ENCODE assay signal across 13 cellular contexts in genomic region chr5:181237758-181238385, GRCh38. TPM values are rescaled to one million over a fixed set of nuclear protein-coding genes. Genes with fewer than 3 reads are reported as not detected.
DNase-seq lines count a peak whose midpoint lies in the region; ATAC-seq, FAIRE-seq and TF ChIP-seq lines count a peak whose summit lies in the region.
"Had no signal": no experiment of that assay in that cellular context is flagged by ENCODE, and none has a peak within 500 bp of the region (broad histone marks: within the 10 kb centered on the region; RNA-seq: fewer than 3 reads in every experiment).

No MANE protein-coding gene starts in this region.

- POLR2A ChIA-PET in activated CD4-positive, alpha-beta memory T cell treated with anti-CD3 and anti-CD28 coated beads, Interleukin-2, amount 10 ng/mL, durations not matched to agents 7 days and 5 days (lab: Charles Lee), result interaction anchor here (30.9 to 31.8 kb wide), 2 partner anchors 1 to 11 kb away, joined by 1091 read pairs; partner anchors contain the start of genes RACK1, TRIM41 and TRIM52
- POLR2A ChIA-PET in endothelial cell of umbilical vein (lab: Charles Lee), result no interaction called here

- no peak overlapping the region for H2AFZ ChIP-seq in endothelial cell of umbilical vein (ENCODE audit: low read depth, low read length)

- peaks cover 94% of the 10 kb centered on the region for H3K36me3 Mint-ChIP-seq in activated CD4-positive, alpha-beta memory T cell treated with anti-CD3 and anti-CD28 coated beads, Interleukin-2, amount 10 ng/mL, durations not matched to agents 7 days and 5 days (ENCODE audit: low read depth)

- H3K4me3 Mint-ChIP-seq in activated CD4-positive, alpha-beta memory T cell treated with anti-CD3 and anti-CD28 coated beads, Interleukin-2, amount 10 ng/mL, durations not matched to agents 7 days and 5 days, result no peak overlapping the region

- intact Hi-C loops in endothelial cell of umbilical vein (cut with micrococcal nuclease), result no loop called here

- no peak overlapping the region for H3K4me3 ChIP-seq in endothelial cell of umbilical vein (replicated peaks in 1 of 3; ENCODE audit: insufficient read depth in 1 of 3, low read depth in 1 of 3, low read length in 3 of 3)

- no peak for DNase-seq in GM12891 (ENCODE audit: insufficient read length, low spot score)
- DNase-seq in activated CD4-positive, alpha-beta memory T cell treated with anti-CD3 and anti-CD28 coated beads, Interleukin-2, amount 10 ng/mL, durations not matched to agents 7 days and 5 days, result no peak
- no peak for DNase-seq in endothelial cell of umbilical vein (ENCODE audit: low read depth, low spot score)
- DNase-seq in HTR-8/SVneo (ENCODE audit: insufficient read length, low spot score), result no peak
- no peak for DNase-seq in kidney glomerular epithelial cell (lab: John Stamatoyannopoulos, UW)
- DNase-seq: activated CD4-positive, alpha-beta T cell treated with anti-CD3 and anti-CD28 coated beads, Interleukin-2, amount 50 U/mL, for 48 hours; DND-41; NCI-H1417 treated with DMSO at 0.1 percent for 48 hours; NCI-H524; stimulated activated CD4-positive, alpha-beta T cell treated with anti-CD3 and anti-CD28 coated beads, Interleukin-1b, Interleukin-23, amount 100 ng/mL, for 48 hours had no signal

- no peak for FAIRE-seq in GM12891 (lab: Jason Lieb, UNC)
- FAIRE-seq in endothelial cell of umbilical vein (lab: Jason Lieb, UNC), result no peak
- no peak for FAIRE-seq in HTR-8/SVneo (lab: Jason Lieb, UNC)

- ATAC-seq in GM21360 (IDR thresholded peaks at IDR 0.05; ENCODE audit: unreplicated experiment) (no peak), GM18519 (IDR thresholded peaks at IDR 0.05; ENCODE audit: low FRiP score, unreplicated experiment) (no peak)

- H3K9ac ChIP-seq in endothelial cell of umbilical vein (replicated peaks; ENCODE audit: extremely low read depth, insufficient read depth, low read length), result no peak overlapping the region

- dilution Hi-C loops in endothelial cell of umbilical vein (cut with MboI; ENCODE audit: extremely low pct_ligation_motif_present, low sequenced_read_pairs), result no loop called here

- H3K27ac ChIP-seq in 22Rv1 (peak overlapping the region; percentile 97; the same call in 1 of the 2 replicates), endothelial cell of umbilical vein (ENCODE audit: insufficient read depth, low read depth, low read length) (no peak overlapping the region)

- H3K79me2 ChIP-seq in endothelial cell of umbilical vein (ENCODE audit: control insufficient read depth, insufficient read depth, low read length), result peaks cover 50% of the 10 kb centered on the region

- H3K9me3 ChIP-seq in endothelial cell of umbilical vein (replicated peaks; ENCODE audit: control insufficient read depth, insufficient read depth, low read length), result no peaks in the 10 kb centered on the region

- H3K9me1 ChIP-seq in endothelial cell of umbilical vein (replicated peaks; ENCODE audit: control insufficient read depth, extremely low read depth, insufficient read depth, low read length), result no peaks in the 10 kb centered on the region

- H3K9me3 Mint-ChIP-seq in activated CD4-positive, alpha-beta memory T cell treated with anti-CD3 and anti-CD28 coated beads, Interleukin-2, amount 10 ng/mL, durations not matched to agents 7 days and 5 days, result no peaks in the 10 kb centered on the region

- BruUV-seq in endothelial cell of umbilical vein (replicated peaks; lab: Mats Ljungman, UMichigan), result no TSS peak

- peaks cover 6% of the 10 kb centered on the region for H4K20me1 ChIP-seq in endothelial cell of umbilical vein (replicated peaks; ENCODE audit: control insufficient read depth, extremely low read depth, insufficient read depth, low read length)

- H3K27me3 ChIP-seq in endothelial cell of umbilical vein (ENCODE audit: control insufficient read depth in 2 of 2, insufficient read depth in 2 of 2, low read length in 2 of 2), result no peaks in the 10 kb centered on the region

- TF ChIP-seq CTCF in 22Rv1 (IDR thresholded peaks at IDR 0.05) (no peak), endothelial cell of umbilical vein (IDR thresholded peaks at IDR 0.05; ENCODE audit: extremely low read depth in 1 of 2, insufficient read depth in 1 of 2, low read depth in 1 of 2, low read length in 2 of 2) (no peak)

- peaks cover 46 to 58% of the 10 kb centered on the region in 2 experiments for H3K36me3 ChIP-seq in endothelial cell of umbilical vein (ENCODE audit: control insufficient read depth in 2 of 2, extremely low read depth in 1 of 2, insufficient read depth in 2 of 2, low read length in 2 of 2)

- no peaks in the 10 kb centered on the region for H3K27me3 Mint-ChIP-seq in activated CD4-positive, alpha-beta memory T cell treated with anti-CD3 and anti-CD28 coated beads, Interleukin-2, amount 10 ng/mL, durations not matched to agents 7 days and 5 days

- H3K27ac Mint-ChIP-seq in activated CD4-positive, alpha-beta memory T cell treated with anti-CD3 and anti-CD28 coated beads, Interleukin-2, amount 10 ng/mL, durations not matched to agents 7 days and 5 days, result peak overlapping the region; percentile 12

- TF ChIP-seq POLR2A in GM12891 (IDR thresholded peaks at IDR 0.05; ENCODE audit: low read depth, low read length) (peak; percentile 11), endothelial cell of umbilical vein (IDR thresholded peaks at IDR 0.05; ENCODE audit: low read depth, low read length) (no peak)

- no peak overlapping the region for H3K4me2 ChIP-seq in endothelial cell of umbilical vein (ENCODE audit: insufficient read depth, low read length)

- H3K4me1 Mint-ChIP-seq in activated CD4-positive, alpha-beta memory T cell treated with anti-CD3 and anti-CD28 coated beads, Interleukin-2, amount 10 ng/mL, durations not matched to agents 7 days and 5 days, result peaks cover 62% of the 10 kb centered on the region

- H3K4me1 ChIP-seq in endothelial cell of umbilical vein (ENCODE audit: control insufficient read depth, extremely low read depth, insufficient read depth, low read length), result peaks cover 18% of the 10 kb centered on the region

- CTCF ChIA-PET in activated CD4-positive, alpha-beta memory T cell treated with anti-CD3 and anti-CD28 coated beads, Interleukin-2, amount 10 ng/mL, durations not matched to agents 7 days and 5 days (lab: Charles Lee), result no interaction called here
- CTCF ChIA-PET in endothelial cell of umbilical vein (lab: Charles Lee), result no interaction called here

TF ChIP-seq in endothelial cell of umbilical vein, 7 proteins besides CTCF, POLR2A, EP300 and RAD21 (continues in another document):
- peak; percentile 19 for TF ChIP-seq POLR2AphosphoS5 (IDR thresholded peaks at IDR 0.05; ENCODE audit: insufficient read depth, low read depth, low read length)

RNA-seq across cellular contexts. Expression of gene RACK1, which starts 5.8 kb away (rescaled TPM):
- 4,085 TPM for polyA plus RNA-seq in GM12891 (2012; ENCODE audit: low read depth, missing spikeins)
- total RNA-seq in activated CD4-positive, alpha-beta memory T cell treated with anti-CD3 and anti-CD28 coated beads, Interleukin-2, amount 10 ng/mL, durations not matched to agents 7 days and 5 days, result 1,000 to 10,000 TPM; 1,749 to 1,772 TPM
- total RNA-seq in endothelial cell of umbilical vein, result 1,910 and 2,029 TPM in 2 replicates
- 5,629 and 5,870 TPM in 2 replicates for polyA plus RNA-seq in endothelial cell of umbilical vein
- polyA plus RNA-seq in endothelial cell of umbilical vein (2011; cell fraction: cytosol; rRNA removed), result 4,930 and 4,995 TPM in 2 replicates
- polyA plus RNA-seq in endothelial cell of umbilical vein (2011; cell fraction: nucleus; rRNA removed), result 1,740 and 2,124 TPM in 2 replicates
- 2,716 and 3,479 TPM in 2 replicates for polyA plus RNA-seq in endothelial cell of umbilical vein (2012)
- 6,064 and 6,714 TPM in 2 replicates for polyA minus RNA-seq in endothelial cell of umbilical vein
- 3,380 TPM for polyA minus RNA-seq in endothelial cell of umbilical vein (2011; cell fraction: cytosol; rRNA and poly(A)+ RNA removed)
- 806 and 884 TPM in 2 replicates for polyA minus RNA-seq in endothelial cell of umbilical vein (2011; cell fraction: nucleus; rRNA and poly(A)+ RNA removed)

RNA-seq across cellular contexts. Expression of gene TRIM41, which starts 14.8 kb away (rescaled TPM):
- polyA plus RNA-seq in GM12891 (2012; ENCODE audit: low read depth, missing spikeins), result 19.7 TPM
- 10 to 100 TPM; 42.4 to 43.7 TPM for total RNA-seq in activated CD4-positive, alpha-beta memory T cell treated with anti-CD3 and anti-CD28 coated beads, Interleukin-2, amount 10 ng/mL, durations not matched to agents 7 days and 5 days
- total RNA-seq in endothelial cell of umbilical vein, result 17.3 and 19.9 TPM in 2 replicates
- 11.2 and 12.8 TPM in 2 replicates for polyA plus RNA-seq in endothelial cell of umbilical vein
- polyA plus RNA-seq in endothelial cell of umbilical vein (2011; cell fraction: cytosol; rRNA removed), result 8.7 and 10.4 TPM in 2 replicates
- 48.8 and 57.0 TPM in 2 replicates for polyA plus RNA-seq in endothelial cell of umbilical vein (2011; cell fraction: nucleus; rRNA removed)
- 13.2 and 13.7 TPM in 2 replicates for polyA plus RNA-seq in endothelial cell of umbilical vein (2012)
- polyA minus RNA-seq in endothelial cell of umbilical vein, result 6.9 and 7.1 TPM in 2 replicates
- 14.7 TPM for polyA minus RNA-seq in endothelial cell of umbilical vein (2011; cell fraction: cytosol; rRNA and poly(A)+ RNA removed)
- polyA minus RNA-seq in endothelial cell of umbilical vein (2011; cell fraction: nucleus; rRNA and poly(A)+ RNA removed), result 9.8 and 11.1 TPM in 2 replicates

RNA-seq across cellular contexts. Expression of gene TRIM52, which starts 23.1 kb away (rescaled TPM):
- polyA plus RNA-seq in GM12891 (2012; ENCODE audit: low read depth, missing spikeins), result 8.0 TPM
- 10 to 100 TPM; 24.0 to 24.2 TPM for total RNA-seq in activated CD4-positive, alpha-beta memory T cell treated with anti-CD3 and anti-CD28 coated beads, Interleukin-2, amount 10 ng/mL, durations not matched to agents 7 days and 5 days
- 9.6 and 10.1 TPM in 2 replicates for total RNA-seq in endothelial cell of umbilical vein
- 5.1 and 5.6 TPM in 2 replicates for polyA plus RNA-seq in endothelial cell of umbilical vein
- 8.2 TPM in 2 replicates for polyA plus RNA-seq in endothelial cell of umbilical vein (2011; cell fraction: cytosol; rRNA removed)
- polyA plus RNA-seq in endothelial cell of umbilical vein (2011; cell fraction: nucleus; rRNA removed), result 22.3 and 28.1 TPM in 2 replicates
- 8.0 and 9.2 TPM in 2 replicates for polyA plus RNA-seq in endothelial cell of umbilical vein (2012)
- polyA minus RNA-seq in endothelial cell of umbilical vein, result 11.7 and 16.5 TPM in 2 replicates
- 5.4 TPM for polyA minus RNA-seq in endothelial cell of umbilical vein (2011; cell fraction: cytosol; rRNA and poly(A)+ RNA removed)
- 9.5 and 12.4 TPM in 2 replicates for polyA minus RNA-seq in endothelial cell of umbilical vein (2011; cell fraction: nucleus; rRNA and poly(A)+ RNA removed)

RNA-seq across cellular contexts. Expression of gene TRIM7, which starts 32.9 kb away (rescaled TPM):
- 0.19 TPM for polyA plus RNA-seq in GM12891 (2012; ENCODE audit: low read depth, missing spikeins)
- total RNA-seq in activated CD4-positive, alpha-beta memory T cell treated with anti-CD3 and anti-CD28 coated beads, Interleukin-2, amount 10 ng/mL, durations not matched to agents 7 days and 5 days, result 1 to 10 TPM; 1.9 to 2.0 TPM
- total RNA-seq in endothelial cell of umbilical vein, result 3.4 and 4.1 TPM in 2 replicates
- polyA plus RNA-seq in endothelial cell of umbilical vein, result 2.2 and 2.7 TPM in 2 replicates
- 2.2 and 2.6 TPM in 2 replicates for polyA plus RNA-seq in endothelial cell of umbilical vein (2011; cell fraction: cytosol; rRNA removed)
- polyA plus RNA-seq in endothelial cell of umbilical vein (2011; cell fraction: nucleus; rRNA removed), result 1.7 TPM in 2 replicates
- polyA plus RNA-seq in endothelial cell of umbilical vein (2012), result 3.2 and 8.7 TPM in 2 replicates
- 0.47 and 0.73 TPM in 2 replicates for polyA minus RNA-seq in endothelial cell of umbilical vein
- 14.8 TPM for polyA minus RNA-seq in endothelial cell of umbilical vein (2011; cell fraction: cytosol; rRNA and poly(A)+ RNA removed)
- polyA minus RNA-seq in endothelial cell of umbilical vein (2011; cell fraction: nucleus; rRNA and poly(A)+ RNA removed), result 0.58 and 0.77 TPM in 2 replicates
